In genomic region chr1:55179177-55179835, GRCh38 we compare ENCODE assay signal across 14 cellular contexts. TPM values are rescaled to one million over a fixed set of nuclear protein-coding genes. Genes with fewer than 3 reads are reported as not detected.
DNase-seq lines count a peak whose midpoint lies in the region; ATAC-seq, FAIRE-seq and TF ChIP-seq lines count a peak whose summit lies in the region.
"Had no signal": no experiment of that assay in that cellular context is flagged by ENCODE, and none has a peak within 500 bp of the region (broad histone marks: within the 10 kb centered on the region; RNA-seq: fewer than 3 reads in every experiment).

No MANE protein-coding gene starts in this region.

- intact Hi-C loops in K562 (cut with micrococcal nuclease) (loop anchor here (5.0 kb wide), 1 partner anchor 33 kb away; no protein-coding TSS in a partner anchor), left lung (cut with DNase I) (no loop called here)

- H3K4me3 Mint-ChIP-seq in activated T-cell treated with anti-CD3 and anti-CD28 coated beads, Interleukin-2, amount 50 U/mL, for 72 hours = no peak overlapping the region
- no peak overlapping the region for H3K4me3 Mint-ChIP-seq in stimulated activated naive B cell treated with anti-CD40 and anti-IgM and Interleukin-4, amounts not matched to agents 10 μg/mL and 1 μg/mL and 100 μg/mL, for 72 hours

- no peaks in the 10 kb centered on the region for H3K27me3 Mint-ChIP-seq in activated T-cell treated with anti-CD3 and anti-CD28 coated beads, Interleukin-2, amount 50 U/mL, for 72 hours (ENCODE audit: low read depth)
- H3K27me3 Mint-ChIP-seq in stimulated activated naive B cell treated with anti-CD40 and anti-IgM and Interleukin-4, amounts not matched to agents 10 μg/mL and 1 μg/mL and 100 μg/mL, for 72 hours = no peaks in the 10 kb centered on the region

- peaks cover 5% of the 10 kb centered on the region for H3K9me3 ChIP-seq in K562 (replicated peaks; ENCODE audit: control insufficient read depth, insufficient read depth, low read depth, low read length)
- H3K9me3 ChIP-seq in left lung = peaks cover 0 to 5% of the 10 kb centered on the region in 2 donors
- H3K9me3 ChIP-seq: prostate gland, upper lobe of left lung had no signal

- POLR2A ChIA-PET in K562 (lab: Yijun Ruan, JAX) = interaction anchor here (0.6 to 3.4 kb wide), 16 partner anchors 9 to 45 kb away, joined by 3 to 16 read pairs (median 4); no protein-coding TSS in a partner anchor

- peaks cover 4 to 5% of the 10 kb centered on the region in 2 donors for H3K9me3 Mint-ChIP-seq in activated T-cell treated with anti-CD3 and anti-CD28 coated beads, Interleukin-2, amount 50 U/mL, for 72 hours
- peaks cover 1 to 6% of the 10 kb centered on the region in 2 donors for H3K9me3 Mint-ChIP-seq in stimulated activated naive B cell treated with anti-CD40 and anti-IgM and Interleukin-4, amounts not matched to agents 10 μg/mL and 1 μg/mL and 100 μg/mL, for 72 hours

- TF ChIP-seq RAD21 in K562 (CRISPR knock-in tag; conservative IDR thresholded peaks at IDR 0.05 in 1 of 2, IDR thresholded peaks at IDR 0.05 in 1 of 2) = no peak

- no peaks in the 10 kb centered on the region for H3K9me1 ChIP-seq in K562 (ENCODE audit: control insufficient read depth, insufficient read depth, low read length)

- H3K36me3 Mint-ChIP-seq in activated T-cell treated with anti-CD3 and anti-CD28 coated beads, Interleukin-2, amount 50 U/mL, for 72 hours (ENCODE audit: insufficient read depth in 2 of 2) = peaks cover 13% of the 10 kb centered on the region in 2 donors
- H3K36me3 Mint-ChIP-seq in stimulated activated naive B cell treated with anti-CD40 and anti-IgM and Interleukin-4, amounts not matched to agents 10 μg/mL and 1 μg/mL and 100 μg/mL, for 72 hours = peaks cover 38 to 50% of the 10 kb centered on the region in 2 donors

- peaks cover 15% of the 10 kb centered on the region for H3K4me1 Mint-ChIP-seq in activated T-cell treated with anti-CD3 and anti-CD28 coated beads, Interleukin-2, amount 50 U/mL, for 72 hours (ENCODE audit: low read depth)
- peaks cover 27 to 58% of the 10 kb centered on the region in 2 donors for H3K4me1 Mint-ChIP-seq in stimulated activated naive B cell treated with anti-CD40 and anti-IgM and Interleukin-4, amounts not matched to agents 10 μg/mL and 1 μg/mL and 100 μg/mL, for 72 hours

- 3% methylated on average over 3 of the region's 3 CpGs for WGBS in K562 (ENCODE audit: insufficient coverage, low coverage, missing lambda C conversion rate)

- peak overlapping the region; percentile 52 for H3K27ac Mint-ChIP-seq in activated T-cell treated with anti-CD3 and anti-CD28 coated beads, Interleukin-2, amount 50 U/mL, for 72 hours
- peak overlapping the region; percentile 9 for H3K27ac Mint-ChIP-seq in stimulated activated naive B cell treated with anti-CD40 and anti-IgM and Interleukin-4, amounts not matched to agents 10 μg/mL and 1 μg/mL and 100 μg/mL, for 72 hours

- DNase-seq in activated T-cell treated with anti-CD3 and anti-CD28 coated beads, Interleukin-2, amount 50 U/mL, for 72 hours = no peak
- no peak for DNase-seq in activated T-cell treated with anti-CD3 and anti-CD28 coated beads for 4 hours
- DNase-seq in NOMO-1 treated with DMSO at 0.1 percent for 48 hours (lab: John Stamatoyannopoulos, UW; ENCODE audit: unreplicated experiment) = peak; percentile 89
- peak; percentile 52 to 82 (median 64) for DNase-seq in K562 (ENCODE audit: extremely low read depth in 1 of 4, low spot score in 3 of 4)
- no peak for DNase-seq in stimulated activated naive B cell treated with anti-CD40 and anti-IgM and Interleukin-4, amounts not matched to agents 10 μg/mL and 1 μg/mL and 100 μg/mL, for 72 hours
- no peak for DNase-seq in left lung
- DNase-seq: mesendoderm, NCI-H1105, T-helper 2 cell, upper lobe of left lung had no signal

- H3K36me3 ChIP-seq in K562 (ENCODE audit: control insufficient read depth, insufficient read depth, low read length) (peaks cover 21% of the 10 kb centered on the region), left lung (peaks cover 0 to 14% of the 10 kb centered on the region in 2 donors)
- H3K36me3 ChIP-seq: prostate gland had no signal

- no peak overlapping the region for H3K9ac ChIP-seq in K562 (ENCODE audit: insufficient read depth in 1 of 2, low read depth in 2 of 2, low read length in 2 of 2)

- H3K4me2 ChIP-seq in K562 (ENCODE audit: insufficient read depth, low read length) = peak overlapping the region; percentile 59

- H3K4me3 ChIP-seq in K562 = no peak overlapping the region
- no peak overlapping the region for H3K4me3 ChIP-seq in left lung
- H3K4me3 ChIP-seq: prostate gland, upper lobe of left lung had no signal

- peak; percentile 72 for TF ChIP-seq EP300 in K562 (IDR thresholded peaks at IDR 0.05; ENCODE audit: low read length)

- BruUV-seq in K562 (replicated peaks; lab: Mats Ljungman, UMichigan) = no TSS peak

- peaks cover 11 to 24% of the 10 kb centered on the region in 2 experiments for H3K4me1 ChIP-seq in K562 (replicated peaks in 1 of 2; ENCODE audit: control insufficient read depth in 2 of 2, insufficient read depth in 2 of 2, low read length in 2 of 2)
- peaks cover 0 to 14% of the 10 kb centered on the region in 2 donors for H3K4me1 ChIP-seq in left lung
- H3K4me1 ChIP-seq: prostate gland, upper lobe of left lung had no signal

- FAIRE-seq in K562 (lab: Jason Lieb, UNC) = peak; percentile 81

- H3K27me3 ChIP-seq in K562 (ENCODE audit: control insufficient read depth in 2 of 2, insufficient read depth in 2 of 2, low read length in 2 of 2) (no peaks in the 10 kb centered on the region), left lung (no peaks in the 10 kb centered on the region)
- H3K27me3 ChIP-seq: upper lobe of left lung had no signal

- H4K20me1 ChIP-seq in K562 (replicated peaks; ENCODE audit: control insufficient read depth, insufficient read depth, low read length) = peaks cover 15% of the 10 kb centered on the region

- CTCF ChIA-PET in K562 (lab: Yijun Ruan, JAX; ENCODE audit: low intra/inter-chr PET ratio) = no interaction called here

- no peak for ATAC-seq in activated T-cell treated with anti-CD3 and anti-CD28 coated beads, Interleukin-2, amount 50 U/mL, for 72 hours (replicated peaks in 1 of 2)
- ATAC-seq in K562 (peak; percentile 92), left lung (no peak), GM18505 (IDR thresholded peaks at IDR 0.05; ENCODE audit: unreplicated experiment) (no peak), GM18858 (IDR thresholded peaks at IDR 0.05; ENCODE audit: unreplicated experiment) (no peak)
- peak; percentile 60 to 71 for ATAC-seq in stimulated activated naive B cell treated with anti-CD40 and anti-IgM and Interleukin-4, amounts not matched to agents 10 μg/mL and 1 μg/mL and 100 μg/mL, for 72 hours (replicated peaks)
- ATAC-seq: Panc1 had no signal

- H2AFZ ChIP-seq in K562 (ENCODE audit: low read depth, low read length) = no peak overlapping the region

- TF ChIP-seq POLR2A in K562 (conservative IDR thresholded peaks at IDR 0.05) (no peak), GM18505 (IDR thresholded peaks at IDR 0.05; ENCODE audit: borderline replicate concordance, extremely low read depth, insufficient read depth, insufficient read length) (no peak)

- H3K27ac ChIP-seq in K562 (ENCODE audit: extremely low read depth, low read depth, low read length) = peak overlapping the region; percentile 40
- H3K27ac ChIP-seq in left lung = no peak overlapping the region
- H3K27ac ChIP-seq: prostate gland, upper lobe of left lung had no signal

- TF ChIP-seq CTCF in K562 (IDR thresholded peaks at IDR 0.05 in 2 of 3, conservative IDR thresholded peaks at IDR 0.05 in 1 of 3; ENCODE audit: insufficient read depth in 2 of 3, low read depth in 1 of 3, low read length in 3 of 3) = no peak
- no peak for TF ChIP-seq CTCF in left lung (IDR thresholded peaks at IDR 0.05)

- in situ Hi-C loops in K562 (cut with MboI) = no loop called here

- H3K79me2 ChIP-seq in K562 (ENCODE audit: control insufficient read depth, insufficient read depth, low read length) = peaks cover 81% of the 10 kb centered on the region

TF ChIP-seq in K562, 482 proteins besides CTCF, POLR2A, EP300 and RAD21 (continues in another document):
- TF ChIP-seq MTF1 (CRISPR knock-in tag; IDR thresholded peaks at IDR 0.05; ENCODE audit: borderline replicate concordance) = no peak
- no peak for TF ChIP-seq ZNF586 (CRISPR knock-in tag; conservative IDR thresholded peaks at IDR 0.05)
- TF ChIP-seq ZNF57 (CRISPR knock-in tag; IDR thresholded peaks at IDR 0.05) = no peak

RNA-seq across cellular contexts. Expression of gene USP24, which starts 35.9 kb away (rescaled TPM):
- 10 to 100 TPM; 46.1 to 46.2 TPM for total RNA-seq in activated T-cell treated with anti-CD3 and anti-CD28 coated beads, Interleukin-2, amount 50 U/mL, for 72 hours
- 62.0 and 200 TPM in 2 replicates for total RNA-seq in K562 (2011; cell fraction: chromatin; rRNA removed; ENCODE audit: low replicate concordance)
- total RNA-seq in K562 (2011; cell fraction: nucleolus; rRNA removed) = 24.7 and 42.9 TPM in 2 replicates
- total RNA-seq in K562 (2011; cell fraction: nucleoplasm; rRNA removed) = 66.4 and 102 TPM in 2 replicates
- total RNA-seq in K562 (2014; rRNA removed) (33.9 and 36.8 TPM in 2 replicates), K562 (2014; rRNA removed; fragmentation: Illumina TruSeq; extraction: Trizol) (54.5 and 56.4 TPM in 2 replicates), K562 (2015; rRNA removed; fragmentation: Illumina TruSeq; extraction: Trizol) (57.6 and 62.6 TPM in 2 replicates), K562 (2021) (40.5 and 43.4 TPM in 2 replicates), left lung (10 to 100 TPM; 26.1 to 42.3 TPM)
- polyA plus RNA-seq in K562 (2011; rRNA removed) (22.0 and 31.3 TPM in 2 replicates), K562 (2014; fragmentation: Illumina TruSeq; extraction: Trizol) (38.2 and 43.5 TPM in 2 replicates), K562 (2014; fragmentation: Nextera tagmentation; extraction: Ambion mirVana) (10 to 100 TPM in 1 of 2 experiments, 1 to 10 TPM in 1; 7.7 to 14.1 TPM), K562 (2014; rRNA removed) (25.7 and 32.9 TPM in 2 replicates)
- 14.2 and 17.7 TPM in 2 replicates for polyA plus RNA-seq in K562 (2011; cell fraction: cytosol; rRNA removed)
- polyA plus RNA-seq in K562 (2011; cell fraction: nucleus; rRNA removed) = 47.1 and 49.3 TPM in 2 replicates
- polyA plus RNA-seq in K562 (2012) = 23.4 and 27.9 TPM in 2 replicates
- 109 and 122 TPM in 2 replicates for polyA minus RNA-seq in K562 (2011; rRNA and poly(A)+ RNA removed)
- 32.7 and 45.0 TPM in 2 replicates for polyA minus RNA-seq in K562 (2011; cell fraction: cytosol; rRNA and poly(A)+ RNA removed)
- polyA minus RNA-seq in K562 (2011; cell fraction: nucleus; rRNA and poly(A)+ RNA removed) = 65.6 and 111 TPM in 2 replicates

Comparison
In these comparisons a context has a peak if more than half of its experiments do, and no peak if none do; other contexts are left out.
1. ATAC-seq: peak in K562 (single experiment) and stimulated activated naive B cell treated with anti-CD40 and anti-IgM and Interleukin-4, amounts not matched to agents 10 μg/mL and 1 μg/mL and 100 μg/mL, for 72 hours (2 of 2); none in activated T-cell treated with anti-CD3 and anti-CD28 coated beads, Interleukin-2, amount 50 U/mL, for 72 hours (0 of 2), left lung (single experiment), GM18505 (single experiment) and GM18858 (single experiment).
2. DNase-seq: peak in NOMO-1 treated with DMSO at 0.1 percent for 48 hours (single experiment) and K562 (4 of 4); none in activated T-cell treated with anti-CD3 and anti-CD28 coated beads, Interleukin-2, amount 50 U/mL, for 72 hours (0 of 2), activated T-cell treated with anti-CD3 and anti-CD28 coated beads for 4 hours (single experiment), stimulated activated naive B cell treated with anti-CD40 and anti-IgM and Interleukin-4, amounts not matched to agents 10 μg/mL and 1 μg/mL and 100 μg/mL, for 72 hours (single experiment) and left lung (0 of 2).